In the genomic region with DNA sequence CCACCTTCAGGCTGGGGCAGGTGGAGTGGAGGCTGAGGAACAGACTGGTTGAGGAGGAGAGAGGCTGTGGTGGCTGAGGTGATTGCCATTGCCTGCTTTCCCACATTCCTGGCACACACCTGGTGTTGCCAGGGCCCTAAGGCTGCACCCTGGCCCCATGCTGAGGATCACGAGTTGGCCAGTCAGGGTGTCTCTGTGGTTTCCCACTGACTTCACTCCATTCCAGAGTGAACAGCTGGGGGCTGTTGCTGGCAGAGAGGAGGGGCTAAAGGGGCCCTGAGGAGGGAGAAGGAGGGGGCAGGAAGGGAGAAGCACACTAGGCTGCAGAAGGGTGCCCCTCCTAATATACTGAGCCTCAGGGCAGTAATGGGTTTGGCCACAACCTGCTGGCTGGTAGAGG, we compare ENCODE assay signal across 1 cellular context.
TF ChIP-seq lines count a peak whose summit lies in the region.

No MANE protein-coding gene starts in this region.

TF ChIP-seq in GM23338, 12 proteins besides CTCF, POLR2A, EP300 and RAD21 (continued from another document):
- TF ChIP-seq, protein P1, sequence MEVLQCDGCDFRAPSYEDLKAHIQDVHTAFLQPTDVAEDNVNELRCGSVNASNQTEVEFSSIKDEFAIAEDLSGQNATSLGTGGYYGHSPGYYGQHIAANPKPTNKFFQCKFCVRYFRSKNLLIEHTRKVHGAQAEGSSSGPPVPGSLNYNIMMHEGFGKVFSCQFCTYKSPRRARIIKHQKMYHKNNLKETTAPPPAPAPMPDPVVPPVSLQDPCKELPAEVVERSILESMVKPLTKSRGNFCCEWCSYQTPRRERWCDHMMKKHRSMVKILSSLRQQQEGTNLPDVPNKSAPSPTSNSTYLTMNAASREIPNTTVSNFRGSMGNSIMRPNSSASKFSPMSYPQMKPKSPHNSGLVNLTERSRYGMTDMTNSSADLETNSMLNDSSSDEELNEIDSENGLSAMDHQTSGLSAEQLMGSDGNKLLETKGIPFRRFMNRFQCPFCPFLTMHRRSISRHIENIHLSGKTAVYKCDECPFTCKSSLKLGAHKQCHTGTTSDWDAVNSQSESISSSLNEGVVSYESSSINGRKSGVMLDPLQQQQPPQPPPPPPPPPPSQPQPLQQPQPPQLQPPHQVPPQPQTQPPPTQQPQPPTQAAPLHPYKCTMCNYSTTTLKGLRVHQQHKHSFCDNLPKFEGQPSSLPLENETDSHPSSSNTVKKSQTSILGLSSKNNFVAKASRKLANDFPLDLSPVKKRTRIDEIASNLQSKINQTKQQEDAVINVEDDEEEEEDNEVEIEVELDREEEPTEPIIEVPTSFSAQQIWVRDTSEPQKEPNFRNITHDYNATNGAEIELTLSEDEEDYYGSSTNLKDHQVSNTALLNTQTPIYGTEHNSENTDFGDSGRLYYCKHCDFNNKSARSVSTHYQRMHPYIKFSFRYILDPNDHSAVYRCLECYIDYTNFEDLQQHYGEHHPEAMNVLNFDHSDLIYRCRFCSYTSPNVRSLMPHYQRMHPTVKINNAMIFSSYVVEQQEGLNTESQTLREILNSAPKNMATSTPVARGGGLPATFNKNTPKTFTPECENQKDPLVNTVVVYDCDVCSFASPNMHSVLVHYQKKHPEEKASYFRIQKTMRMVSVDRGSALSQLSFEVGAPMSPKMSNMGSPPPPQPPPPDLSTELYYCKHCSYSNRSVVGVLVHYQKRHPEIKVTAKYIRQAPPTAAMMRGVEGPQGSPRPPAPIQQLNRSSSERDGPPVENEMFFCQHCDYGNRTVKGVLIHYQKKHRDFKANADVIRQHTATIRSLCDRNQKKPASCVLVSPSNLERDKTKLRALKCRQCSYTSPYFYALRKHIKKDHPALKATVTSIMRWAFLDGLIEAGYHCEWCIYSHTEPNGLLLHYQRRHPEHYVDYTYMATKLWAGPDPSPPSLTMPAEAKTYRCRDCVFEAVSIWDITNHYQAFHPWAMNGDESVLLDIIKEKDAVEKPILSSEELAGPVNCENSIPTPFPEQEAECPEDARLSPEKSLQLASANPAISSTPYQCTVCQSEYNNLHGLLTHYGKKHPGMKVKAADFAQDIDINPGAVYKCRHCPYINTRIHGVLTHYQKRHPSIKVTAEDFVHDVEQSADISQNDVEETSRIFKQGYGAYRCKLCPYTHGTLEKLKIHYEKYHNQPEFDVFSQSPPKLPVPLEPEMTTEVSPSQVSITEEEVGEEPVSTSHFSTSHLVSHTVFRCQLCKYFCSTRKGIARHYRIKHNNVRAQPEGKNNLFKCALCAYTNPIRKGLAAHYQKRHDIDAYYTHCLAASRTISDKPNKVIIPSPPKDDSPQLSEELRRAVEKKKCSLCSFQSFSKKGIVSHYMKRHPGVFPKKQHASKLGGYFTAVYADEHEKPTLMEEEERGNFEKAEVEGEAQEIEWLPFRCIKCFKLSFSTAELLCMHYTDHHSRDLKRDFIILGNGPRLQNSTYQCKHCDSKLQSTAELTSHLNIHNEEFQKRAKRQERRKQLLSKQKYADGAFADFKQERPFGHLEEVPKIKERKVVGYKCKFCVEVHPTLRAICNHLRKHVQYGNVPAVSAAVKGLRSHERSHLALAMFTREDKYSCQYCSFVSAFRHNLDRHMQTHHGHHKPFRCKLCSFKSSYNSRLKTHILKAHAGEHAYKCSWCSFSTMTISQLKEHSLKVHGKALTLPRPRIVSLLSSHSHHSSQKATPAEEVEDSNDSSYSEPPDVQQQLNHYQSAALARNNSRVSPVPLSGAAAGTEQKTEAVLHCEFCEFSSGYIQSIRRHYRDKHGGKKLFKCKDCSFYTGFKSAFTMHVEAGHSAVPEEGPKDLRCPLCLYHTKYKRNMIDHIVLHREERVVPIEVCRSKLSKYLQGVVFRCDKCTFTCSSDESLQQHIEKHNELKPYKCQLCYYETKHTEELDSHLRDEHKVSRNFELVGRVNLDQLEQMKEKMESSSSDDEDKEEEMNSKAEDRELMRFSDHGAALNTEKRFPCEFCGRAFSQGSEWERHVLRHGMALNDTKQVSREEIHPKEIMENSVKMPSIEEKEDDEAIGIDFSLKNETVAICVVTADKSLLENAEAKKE (CRISPR knock-in tag; IDR thresholded peaks at IDR 0.05) = no peak
- no peak for TF ChIP-seq JUNB (IDR thresholded peaks at IDR 0.05; ENCODE audit: unreplicated experiment)
- no peak for TF ChIP-seq ZNF331 (CRISPR knock-in tag; IDR thresholded peaks at IDR 0.05; ENCODE audit: low read depth)
- no peak for TF ChIP-seq ZNF114 (CRISPR knock-in tag; IDR thresholded peaks at IDR 0.05)
- TF ChIP-seq STAT1 (IDR thresholded peaks at IDR 0.05; ENCODE audit: unreplicated experiment) = no peak
- TF ChIP-seq, protein P2, sequence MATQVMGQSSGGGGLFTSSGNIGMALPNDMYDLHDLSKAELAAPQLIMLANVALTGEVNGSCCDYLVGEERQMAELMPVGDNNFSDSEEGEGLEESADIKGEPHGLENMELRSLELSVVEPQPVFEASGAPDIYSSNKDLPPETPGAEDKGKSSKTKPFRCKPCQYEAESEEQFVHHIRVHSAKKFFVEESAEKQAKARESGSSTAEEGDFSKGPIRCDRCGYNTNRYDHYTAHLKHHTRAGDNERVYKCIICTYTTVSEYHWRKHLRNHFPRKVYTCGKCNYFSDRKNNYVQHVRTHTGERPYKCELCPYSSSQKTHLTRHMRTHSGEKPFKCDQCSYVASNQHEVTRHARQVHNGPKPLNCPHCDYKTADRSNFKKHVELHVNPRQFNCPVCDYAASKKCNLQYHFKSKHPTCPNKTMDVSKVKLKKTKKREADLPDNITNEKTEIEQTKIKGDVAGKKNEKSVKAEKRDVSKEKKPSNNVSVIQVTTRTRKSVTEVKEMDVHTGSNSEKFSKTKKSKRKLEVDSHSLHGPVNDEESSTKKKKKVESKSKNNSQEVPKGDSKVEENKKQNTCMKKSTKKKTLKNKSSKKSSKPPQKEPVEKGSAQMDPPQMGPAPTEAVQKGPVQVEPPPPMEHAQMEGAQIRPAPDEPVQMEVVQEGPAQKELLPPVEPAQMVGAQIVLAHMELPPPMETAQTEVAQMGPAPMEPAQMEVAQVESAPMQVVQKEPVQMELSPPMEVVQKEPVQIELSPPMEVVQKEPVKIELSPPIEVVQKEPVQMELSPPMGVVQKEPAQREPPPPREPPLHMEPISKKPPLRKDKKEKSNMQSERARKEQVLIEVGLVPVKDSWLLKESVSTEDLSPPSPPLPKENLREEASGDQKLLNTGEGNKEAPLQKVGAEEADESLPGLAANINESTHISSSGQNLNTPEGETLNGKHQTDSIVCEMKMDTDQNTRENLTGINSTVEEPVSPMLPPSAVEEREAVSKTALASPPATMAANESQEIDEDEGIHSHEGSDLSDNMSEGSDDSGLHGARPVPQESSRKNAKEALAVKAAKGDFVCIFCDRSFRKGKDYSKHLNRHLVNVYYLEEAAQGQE (IDR thresholded peaks at IDR 0.05; ENCODE audit: unreplicated experiment) = no peak
- no peak for TF ChIP-seq NANOG (IDR thresholded peaks at IDR 0.05; ENCODE audit: borderline replicate concordance)
